In genomic region chr4:14247767-14248166, GRCh38 we compare ENCODE assay signal across 18 cellular contexts.
"Had no signal": no experiment of that assay in that cellular context is flagged by ENCODE, and none has a peak within 500 bp of the region (broad histone marks: within the 10 kb centered on the region; RNA-seq: fewer than 3 reads in every experiment).

No MANE protein-coding gene starts in this region.

- H3K9me3 ChIP-seq: tibial nerve, vagina had no signal

- ATAC-seq: activated CD4-positive, alpha-beta T cell treated with anti-CD3 and anti-CD28 coated beads for 36 hours; activated CD8-positive, alpha-beta T cell treated with anti-CD3 and anti-CD28 coated beads, Interleukin-2, amount 10 ng/mL, durations not matched to agents 7 days and 5 days; activated naive CD8-positive, alpha-beta T cell treated with anti-CD3 and anti-CD28 coated beads, Interleukin-2, amount 50 U/mL, for 24 hours; left colon; right cardiac atrium; stimulated activated effector memory CD8-positive, alpha-beta T cell treated with anti-CD3 and anti-CD28 coated beads, Interleukin-12 subunit alpha, Interleukin-12 subunit beta, amount 100 ng/mL, for 72 hours had no signal

- H3K4me1 ChIP-seq: parathyroid adenoma, tibial nerve, vagina had no signal

- DNase-seq: activated CD4-positive, alpha-beta T cell treated with anti-CD3 and anti-CD28 coated beads for 36 hours; activated CD8-positive, alpha-beta memory T cell treated with anti-CD3 and anti-CD28 coated beads, Interleukin-2, amount 50 U/mL, for 48 hours; activated CD8-positive, alpha-beta T cell treated with anti-CD3 and anti-CD28 coated beads, Interleukin-2, amount 10 ng/mL, durations not matched to agents 7 days and 5 days; activated naive CD4-positive, alpha-beta T cell treated with Interleukin-2 at 50 U/mL for 16 hours; activated naive CD8-positive, alpha-beta T cell treated with anti-CD3 and anti-CD28 coated beads, Interleukin-2, amount 50 U/mL, for 24 hours; endodermal cell; erythroblast; immature natural killer cell; left colon; mammary epithelial cell; right cardiac atrium; T1000; WERI-Rb-1 had no signal

- H3K27me3 ChIP-seq: tibial nerve, vagina had no signal

- H3K36me3 ChIP-seq: tibial nerve, vagina, WERI-Rb-1 had no signal

- H3K27ac ChIP-seq: parathyroid adenoma, tibial nerve, vagina, WERI-Rb-1 had no signal

- H3K4me3 ChIP-seq: smooth muscle cell, tibial nerve, vagina had no signal
